In genomic region chr2:157876066-157876770, GRCh38 we compare ENCODE assay signal across 1 cellular context.
TF ChIP-seq lines count a peak whose summit lies in the region.

Gene ACVR1, minus strand, starts transcription at chr2:157876330. Its CDS starts 76,837 bp downstream, at chr2:157799493.

TF ChIP-seq in HepG2, 621 proteins besides CTCF, POLR2A, EP300 and RAD21 (continued from another document):
- TF ChIP-seq HMGXB3 (CRISPR knock-in tag; IDR thresholded peaks at IDR 0.05; ENCODE audit: borderline replicate concordance), result 0 out of 2 replicates have a peak, but pooled peaks have one; percentile 34
- TF ChIP-seq KDM1A (CRISPR knock-in tag; IDR thresholded peaks at IDR 0.05), result peak; percentile 75; the same call in 1 of the 2 replicates
- TF ChIP-seq YY1 (IDR thresholded peaks at IDR 0.05; ENCODE audit: insufficient read depth, insufficient replicate concordance, low read depth, low read length), result peak; percentile 59
- peak; percentile 83 for TF ChIP-seq TOPORS (CRISPR knock-in tag; IDR thresholded peaks at IDR 0.05)
- peak; percentile 72; the same call in 1 of the 2 replicates for TF ChIP-seq KLF12 (CRISPR knock-in tag; IDR thresholded peaks at IDR 0.05; ENCODE audit: borderline replicate concordance)
- peak; percentile 65; the same call in 1 of the 3 replicates for TF ChIP-seq MXI1 (IDR thresholded peaks at IDR 0.05; ENCODE audit: borderline replicate concordance, low read depth, low read length)
- TF ChIP-seq ZNF44 (CRISPR knock-in tag; IDR thresholded peaks at IDR 0.05), result no peak
- peak; percentile 36; the same call in 1 of the 2 replicates for TF ChIP-seq HES4 (CRISPR knock-in tag; IDR thresholded peaks at IDR 0.05; ENCODE audit: borderline replicate concordance)
- TF ChIP-seq UBTF (CRISPR knock-in tag; IDR thresholded peaks at IDR 0.05), result peak; percentile 92
- no peak for TF ChIP-seq ZNF674 (CRISPR knock-in tag; IDR thresholded peaks at IDR 0.05; ENCODE audit: low read depth)
- peak; percentile 32; the same call in 1 of the 2 replicates for TF ChIP-seq ZNF546 (CRISPR knock-in tag; conservative IDR thresholded peaks at IDR 0.05)
- peak; percentile 32; the same call in 1 of the 2 replicates for TF ChIP-seq ZNF274 (CRISPR knock-in tag; IDR thresholded peaks at IDR 0.05)
- TF ChIP-seq CREBL2 (CRISPR knock-in tag; IDR thresholded peaks at IDR 0.05; ENCODE audit: borderline replicate concordance), result no peak
- TF ChIP-seq THYN1 (CRISPR knock-in tag; IDR thresholded peaks at IDR 0.05; ENCODE audit: borderline replicate concordance, low read depth), result no peak
- no peak for TF ChIP-seq ZNF207 (IDR thresholded peaks at IDR 0.05; ENCODE audit: borderline replicate concordance)
- peak; percentile 75 for TF ChIP-seq NFYC (CRISPR knock-in tag; IDR thresholded peaks at IDR 0.05)
- TF ChIP-seq GTF2F1 (IDR thresholded peaks at IDR 0.05; ENCODE audit: low read length), result no peak
- no peak for TF ChIP-seq SALL2 (CRISPR knock-in tag; IDR thresholded peaks at IDR 0.05)
- TF ChIP-seq MXD3 (CRISPR knock-in tag; IDR thresholded peaks at IDR 0.05), result no peak
- TF ChIP-seq KLF13 (CRISPR knock-in tag; IDR thresholded peaks at IDR 0.05), result no peak
- TF ChIP-seq GLMP (CRISPR knock-in tag; IDR thresholded peaks at IDR 0.05; ENCODE audit: borderline replicate concordance), result no peak
- TF ChIP-seq ZNF547 (CRISPR knock-in tag; IDR thresholded peaks at IDR 0.05), result no peak
- TF ChIP-seq SNAI1 (CRISPR knock-in tag; IDR thresholded peaks at IDR 0.05; ENCODE audit: borderline replicate concordance), result no peak
- peak; percentile 34; the same call in 1 of the 2 replicates for TF ChIP-seq RARA (CRISPR knock-in tag; IDR thresholded peaks at IDR 0.05)
- TF ChIP-seq TP53 (CRISPR knock-in tag; conservative IDR thresholded peaks at IDR 0.05), result no peak
- no peak for TF ChIP-seq RFX3 (CRISPR knock-in tag; IDR thresholded peaks at IDR 0.05)
- peak; percentile 68 for TF ChIP-seq CREB1 (IDR thresholded peaks at IDR 0.05)
- TF ChIP-seq CREB1 (CRISPR knock-in tag; IDR thresholded peaks at IDR 0.05), result no peak
- no peak for TF ChIP-seq ZBTB37 (CRISPR knock-in tag; IDR thresholded peaks at IDR 0.05)
- no peak for TF ChIP-seq ZBTB26 (CRISPR knock-in tag; IDR thresholded peaks at IDR 0.05; ENCODE audit: borderline replicate concordance)
- no peak for TF ChIP-seq TAF15 (IDR thresholded peaks at IDR 0.05; ENCODE audit: low read depth, low read length, poor library complexity, severe bottlenecking)
- no peak for TF ChIP-seq SMAD3 (CRISPR knock-in tag; IDR thresholded peaks at IDR 0.05)
- TF ChIP-seq RXRB (CRISPR knock-in tag; IDR thresholded peaks at IDR 0.05; ENCODE audit: borderline replicate concordance), result peak; percentile 41; the same call in 1 of the 2 replicates
- TF ChIP-seq GTF3A (CRISPR knock-in tag; conservative IDR thresholded peaks at IDR 0.05), result 0 out of 2 replicates have a peak, but pooled peaks have one; percentile 70
